In the genomic region with DNA sequence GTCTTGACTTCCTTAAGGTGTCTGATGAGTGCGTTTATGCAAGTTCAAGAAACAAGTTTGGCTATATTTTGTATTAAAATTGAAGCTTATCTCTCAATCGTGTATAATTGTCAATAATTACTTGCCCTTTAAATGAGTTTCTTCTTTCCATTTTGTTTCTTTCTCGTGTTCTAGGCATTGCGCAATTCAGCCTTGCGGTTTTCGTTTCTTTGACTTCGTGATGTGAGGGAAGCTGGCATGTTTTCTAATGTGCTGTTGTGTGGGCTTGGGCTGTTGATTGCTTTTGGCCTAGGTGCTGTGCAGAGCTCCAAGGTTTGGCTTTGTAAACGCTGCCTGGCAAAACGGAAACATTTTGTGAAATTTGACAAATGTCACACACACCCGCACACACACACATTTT, we compare ENCODE assay signal across 1 cellular context.
TF ChIP-seq lines count a peak whose summit lies in the region.

No MANE protein-coding gene starts in this region.

TF ChIP-seq in K562, 482 proteins besides CTCF, POLR2A, EP300 and RAD21 (continued from another document):
- TF ChIP-seq, protein P1, sequence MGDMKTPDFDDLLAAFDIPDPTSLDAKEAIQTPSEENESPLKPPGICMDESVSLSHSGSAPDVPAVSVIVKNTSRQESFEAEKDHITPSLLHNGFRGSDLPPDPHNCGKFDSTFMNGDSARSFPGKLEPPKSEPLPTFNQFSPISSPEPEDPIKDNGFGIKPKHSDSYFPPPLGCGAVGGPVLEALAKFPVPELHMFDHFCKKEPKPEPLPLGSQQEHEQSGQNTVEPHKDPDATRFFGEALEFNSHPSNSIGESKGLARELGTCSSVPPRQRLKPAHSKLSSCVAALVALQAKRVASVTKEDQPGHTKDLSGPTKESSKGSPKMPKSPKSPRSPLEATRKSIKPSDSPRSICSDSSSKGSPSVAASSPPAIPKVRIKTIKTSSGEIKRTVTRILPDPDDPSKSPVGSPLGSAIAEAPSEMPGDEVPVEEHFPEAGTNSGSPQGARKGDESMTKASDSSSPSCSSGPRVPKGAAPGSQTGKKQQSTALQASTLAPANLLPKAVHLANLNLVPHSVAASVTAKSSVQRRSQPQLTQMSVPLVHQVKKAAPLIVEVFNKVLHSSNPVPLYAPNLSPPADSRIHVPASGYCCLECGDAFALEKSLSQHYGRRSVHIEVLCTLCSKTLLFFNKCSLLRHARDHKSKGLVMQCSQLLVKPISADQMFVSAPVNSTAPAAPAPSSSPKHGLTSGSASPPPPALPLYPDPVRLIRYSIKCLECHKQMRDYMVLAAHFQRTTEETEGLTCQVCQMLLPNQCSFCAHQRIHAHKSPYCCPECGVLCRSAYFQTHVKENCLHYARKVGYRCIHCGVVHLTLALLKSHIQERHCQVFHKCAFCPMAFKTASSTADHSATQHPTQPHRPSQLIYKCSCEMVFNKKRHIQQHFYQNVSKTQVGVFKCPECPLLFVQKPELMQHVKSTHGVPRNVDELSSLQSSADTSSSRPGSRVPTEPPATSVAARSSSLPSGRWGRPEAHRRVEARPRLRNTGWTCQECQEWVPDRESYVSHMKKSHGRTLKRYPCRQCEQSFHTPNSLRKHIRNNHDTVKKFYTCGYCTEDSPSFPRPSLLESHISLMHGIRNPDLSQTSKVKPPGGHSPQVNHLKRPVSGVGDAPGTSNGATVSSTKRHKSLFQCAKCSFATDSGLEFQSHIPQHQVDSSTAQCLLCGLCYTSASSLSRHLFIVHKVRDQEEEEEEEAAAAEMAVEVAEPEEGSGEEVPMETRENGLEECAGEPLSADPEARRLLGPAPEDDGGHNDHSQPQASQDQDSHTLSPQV (IDR thresholded peaks at IDR 0.05), result no peak
- TF ChIP-seq GTF2F1 (IDR thresholded peaks at IDR 0.05; ENCODE audit: low read depth, low read length), result no peak
- TF ChIP-seq CHD1 (IDR thresholded peaks at IDR 0.05; ENCODE audit: low read length), result no peak
- TF ChIP-seq, protein P2, sequence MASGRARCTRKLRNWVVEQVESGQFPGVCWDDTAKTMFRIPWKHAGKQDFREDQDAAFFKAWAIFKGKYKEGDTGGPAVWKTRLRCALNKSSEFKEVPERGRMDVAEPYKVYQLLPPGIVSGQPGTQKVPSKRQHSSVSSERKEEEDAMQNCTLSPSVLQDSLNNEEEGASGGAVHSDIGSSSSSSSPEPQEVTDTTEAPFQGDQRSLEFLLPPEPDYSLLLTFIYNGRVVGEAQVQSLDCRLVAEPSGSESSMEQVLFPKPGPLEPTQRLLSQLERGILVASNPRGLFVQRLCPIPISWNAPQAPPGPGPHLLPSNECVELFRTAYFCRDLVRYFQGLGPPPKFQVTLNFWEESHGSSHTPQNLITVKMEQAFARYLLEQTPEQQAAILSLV (tag; IDR thresholded peaks at IDR 0.05), result peak; percentile 63; the same call in 1 of the 2 replicates
- TF ChIP-seq ETV6 (IDR thresholded peaks at IDR 0.05; ENCODE audit: borderline replicate concordance in 1 of 2, low read depth in 2 of 2, low read length in 1 of 2), result no peak
- TF ChIP-seq ETV6 (CRISPR knock-in tag; IDR thresholded peaks at IDR 0.05; ENCODE audit: borderline replicate concordance), result no peak
- TF ChIP-seq KLF6 (CRISPR knock-in tag; IDR thresholded peaks at IDR 0.05; ENCODE audit: borderline replicate concordance), result no peak
- TF ChIP-seq ZNF146 (CRISPR knock-in tag; IDR thresholded peaks at IDR 0.05; ENCODE audit: unreplicated experiment), result no peak
- TF ChIP-seq, protein P3, sequence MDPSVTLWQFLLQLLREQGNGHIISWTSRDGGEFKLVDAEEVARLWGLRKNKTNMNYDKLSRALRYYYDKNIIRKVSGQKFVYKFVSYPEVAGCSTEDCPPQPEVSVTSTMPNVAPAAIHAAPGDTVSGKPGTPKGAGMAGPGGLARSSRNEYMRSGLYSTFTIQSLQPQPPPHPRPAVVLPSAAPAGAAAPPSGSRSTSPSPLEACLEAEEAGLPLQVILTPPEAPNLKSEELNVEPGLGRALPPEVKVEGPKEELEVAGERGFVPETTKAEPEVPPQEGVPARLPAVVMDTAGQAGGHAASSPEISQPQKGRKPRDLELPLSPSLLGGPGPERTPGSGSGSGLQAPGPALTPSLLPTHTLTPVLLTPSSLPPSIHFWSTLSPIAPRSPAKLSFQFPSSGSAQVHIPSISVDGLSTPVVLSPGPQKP (CRISPR knock-in tag; IDR thresholded peaks at IDR 0.05), result no peak
- TF ChIP-seq, protein P4, sequence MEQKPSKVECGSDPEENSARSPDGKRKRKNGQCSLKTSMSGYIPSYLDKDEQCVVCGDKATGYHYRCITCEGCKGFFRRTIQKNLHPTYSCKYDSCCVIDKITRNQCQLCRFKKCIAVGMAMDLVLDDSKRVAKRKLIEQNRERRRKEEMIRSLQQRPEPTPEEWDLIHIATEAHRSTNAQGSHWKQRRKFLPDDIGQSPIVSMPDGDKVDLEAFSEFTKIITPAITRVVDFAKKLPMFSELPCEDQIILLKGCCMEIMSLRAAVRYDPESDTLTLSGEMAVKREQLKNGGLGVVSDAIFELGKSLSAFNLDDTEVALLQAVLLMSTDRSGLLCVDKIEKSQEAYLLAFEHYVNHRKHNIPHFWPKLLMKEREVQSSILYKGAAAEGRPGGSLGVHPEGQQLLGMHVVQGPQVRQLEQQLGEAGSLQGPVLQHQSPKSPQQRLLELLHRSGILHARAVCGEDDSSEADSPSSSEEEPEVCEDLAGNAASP (IDR thresholded peaks at IDR 0.05), result no peak
- TF ChIP-seq ERF (CRISPR knock-in tag; IDR thresholded peaks at IDR 0.05), result no peak
- peak; percentile 99 for TF ChIP-seq CEBPB (tag; IDR thresholded peaks at IDR 0.05)
- no peak for TF ChIP-seq ETV1 (tag; conservative IDR thresholded peaks at IDR 0.05; ENCODE audit: low read depth)
- no peak for TF ChIP-seq NCOA4 (IDR thresholded peaks at IDR 0.05; ENCODE audit: partially characterized antibody)
- no peak for TF ChIP-seq RBM14 (IDR thresholded peaks at IDR 0.05; ENCODE audit: borderline replicate concordance, insufficient read depth, low read depth, low read length)
- TF ChIP-seq NBN (IDR thresholded peaks at IDR 0.05; ENCODE audit: low read depth), result no peak
- peak; percentile 62; the same call in 1 of the 2 replicates for TF ChIP-seq ZNF766 (CRISPR knock-in tag; conservative IDR thresholded peaks at IDR 0.05)
- TF ChIP-seq CBFA2T2 (conservative IDR thresholded peaks at IDR 0.05), result no peak
- TF ChIP-seq MYNN (IDR thresholded peaks at IDR 0.05), result no peak
- TF ChIP-seq MYNN (CRISPR knock-in tag; IDR thresholded peaks at IDR 0.05), result no peak
- TF ChIP-seq HDAC2 (IDR thresholded peaks at IDR 0.05), result no peak
- TF ChIP-seq NCOA2 (IDR thresholded peaks at IDR 0.05; ENCODE audit: partially characterized antibody in 2 of 2), result no peak
- TF ChIP-seq, protein P5, sequence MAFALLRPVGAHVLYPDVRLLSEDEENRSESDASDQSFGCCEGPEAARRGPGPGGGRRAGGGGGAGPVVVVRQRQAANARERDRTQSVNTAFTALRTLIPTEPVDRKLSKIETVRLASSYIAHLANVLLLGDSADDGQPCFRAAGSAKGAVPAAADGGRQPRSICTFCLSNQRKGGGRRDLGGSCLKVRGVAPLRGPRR (CRISPR knock-in tag; IDR thresholded peaks at IDR 0.05), result no peak
- TF ChIP-seq ZNF77 (CRISPR knock-in tag; IDR thresholded peaks at IDR 0.05), result no peak
- TF ChIP-seq TAF9B (IDR thresholded peaks at IDR 0.05; ENCODE audit: partially characterized antibody), result no peak
- TF ChIP-seq, protein P6, sequence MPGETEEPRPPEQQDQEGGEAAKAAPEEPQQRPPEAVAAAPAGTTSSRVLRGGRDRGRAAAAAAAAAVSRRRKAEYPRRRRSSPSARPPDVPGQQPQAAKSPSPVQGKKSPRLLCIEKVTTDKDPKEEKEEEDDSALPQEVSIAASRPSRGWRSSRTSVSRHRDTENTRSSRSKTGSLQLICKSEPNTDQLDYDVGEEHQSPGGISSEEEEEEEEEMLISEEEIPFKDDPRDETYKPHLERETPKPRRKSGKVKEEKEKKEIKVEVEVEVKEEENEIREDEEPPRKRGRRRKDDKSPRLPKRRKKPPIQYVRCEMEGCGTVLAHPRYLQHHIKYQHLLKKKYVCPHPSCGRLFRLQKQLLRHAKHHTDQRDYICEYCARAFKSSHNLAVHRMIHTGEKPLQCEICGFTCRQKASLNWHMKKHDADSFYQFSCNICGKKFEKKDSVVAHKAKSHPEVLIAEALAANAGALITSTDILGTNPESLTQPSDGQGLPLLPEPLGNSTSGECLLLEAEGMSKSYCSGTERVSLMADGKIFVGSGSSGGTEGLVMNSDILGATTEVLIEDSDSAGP (CRISPR knock-in tag; IDR thresholded peaks at IDR 0.05), result no peak
- TF ChIP-seq ZNF316 (IDR thresholded peaks at IDR 0.05), result no peak
- no peak for TF ChIP-seq HDAC6 (IDR thresholded peaks at IDR 0.05; ENCODE audit: low read depth, low read length)
